ENCODE assay signal across 11 cellular contexts in the genomic region with DNA sequence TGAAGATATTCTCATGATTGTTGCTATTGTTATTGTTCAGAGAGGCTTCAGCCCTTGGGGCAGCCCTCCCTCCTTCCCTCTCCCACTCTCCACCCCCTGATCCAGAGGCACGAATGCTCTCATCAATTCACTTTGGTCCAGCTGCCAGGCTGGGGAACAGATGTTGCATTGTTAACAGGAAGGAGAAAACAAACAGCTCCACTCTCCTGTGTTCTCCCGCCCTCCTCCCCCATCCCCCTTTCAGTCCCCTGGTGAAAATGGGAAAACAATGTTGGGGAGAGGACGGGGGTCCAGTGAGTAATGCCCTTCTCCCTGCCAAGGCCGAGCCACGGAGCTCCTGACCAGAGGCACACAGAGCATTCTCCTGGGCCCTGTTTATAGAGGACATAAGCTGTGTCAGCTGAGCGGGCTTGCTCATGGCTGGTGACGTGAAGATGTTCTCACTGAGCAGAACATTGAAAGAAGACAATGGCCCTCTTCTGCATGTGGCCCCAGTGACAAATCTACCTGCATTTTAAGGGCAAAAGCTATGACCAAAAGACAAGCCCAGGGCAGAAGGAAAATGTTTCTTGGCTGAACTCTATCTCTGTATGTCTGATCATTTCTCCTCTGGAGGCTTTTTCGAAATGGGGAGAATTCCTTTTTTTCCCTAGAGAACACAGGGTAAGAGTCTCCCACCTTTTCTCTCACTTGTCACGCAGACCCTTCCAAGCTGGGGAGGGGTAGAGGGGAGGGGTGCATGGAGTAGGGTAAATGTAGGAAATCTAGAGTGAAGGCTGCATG.
DNase-seq lines count a peak whose midpoint lies in the region; ATAC-seq and TF ChIP-seq lines count a peak whose summit lies in the region.
"Had no signal": no experiment of that assay in that cellular context is flagged by ENCODE, and none has a peak within 500 bp of the region (broad histone marks: within the 10 kb centered on the region; RNA-seq: fewer than 3 reads in every experiment).

No MANE protein-coding gene starts in this region.

- in situ Hi-C loops in G401 (cut with HindIII; ENCODE audit: low sequenced_read_pairs) = no loop called here

- no peaks in the 10 kb centered on the region for H3K27me3 ChIP-seq in psoas muscle (ENCODE audit: insufficient read depth in 3 of 3, low read length in 2 of 3)
- H3K27me3 ChIP-seq: ascending aorta had no signal

- no peaks in the 10 kb centered on the region for H3K9me3 Mint-ChIP-seq in glutamatergic neuron (ENCODE audit: unreplicated experiment)
- H3K9me3 Mint-ChIP-seq in natural killer cell treated with Interleukin-12 subunit alpha and Interleukin-12 subunit beta and Interleukin-15 and Interleukin-18, amount 100 ng/mL, for 72 hours = no peaks in the 10 kb centered on the region
- H3K9me3 Mint-ChIP-seq: activated CD4-positive, alpha-beta memory T cell treated with anti-CD3 and anti-CD28 coated beads, Interleukin-2, amount 10 ng/mL, durations not matched to agents 7 days and 5 days had no signal

- intact Hi-C loops in psoas muscle (cut with DNase I) = no loop called here

- H3K4me3 ChIP-seq in psoas muscle = no peak overlapping the region
- H3K4me3 ChIP-seq: ascending aorta had no signal

- ATAC-seq in psoas muscle (peak in 3 of 4 donors; percentile 54 to 68 (median 56)), GM21423 (IDR thresholded peaks at IDR 0.05; ENCODE audit: unreplicated experiment) (no peak), HG02678 (IDR thresholded peaks at IDR 0.05; ENCODE audit: unreplicated experiment) (no peak)
- ATAC-seq in natural killer cell treated with Interleukin-12 subunit alpha and Interleukin-12 subunit beta and Interleukin-15 and Interleukin-18, amount 100 ng/mL, for 72 hours = no peak
- ATAC-seq: naive thymus-derived CD4-positive, alpha-beta T cell had no signal

- H3K4me3 Mint-ChIP-seq in glutamatergic neuron (ENCODE audit: unreplicated experiment) = no peak overlapping the region
- H3K4me3 Mint-ChIP-seq in natural killer cell treated with Interleukin-12 subunit alpha and Interleukin-12 subunit beta and Interleukin-15 and Interleukin-18, amount 100 ng/mL, for 72 hours = no peak overlapping the region
- H3K4me3 Mint-ChIP-seq: activated CD4-positive, alpha-beta memory T cell treated with anti-CD3 and anti-CD28 coated beads, Interleukin-2, amount 10 ng/mL, durations not matched to agents 7 days and 5 days; naive thymus-derived CD4-positive, alpha-beta T cell had no signal

- H3K36me3 Mint-ChIP-seq in glutamatergic neuron (ENCODE audit: unreplicated experiment) = no peaks in the 10 kb centered on the region
- H3K36me3 Mint-ChIP-seq in natural killer cell treated with Interleukin-12 subunit alpha and Interleukin-12 subunit beta and Interleukin-15 and Interleukin-18, amount 100 ng/mL, for 72 hours = no peaks in the 10 kb centered on the region
- H3K36me3 Mint-ChIP-seq: naive thymus-derived CD4-positive, alpha-beta T cell had no signal

- DNase-seq in LHCN-M2 (ENCODE audit: low read depth) (peak; percentile 53), NCI-H774 (lab: John Stamatoyannopoulos, UW) (peak; percentile 34), glutamatergic neuron (peak; percentile 79), psoas muscle (peak; percentile 21 to 70), G401 (ENCODE audit: low spot score) (no peak)
- no peak for DNase-seq in natural killer cell treated with Interleukin-12 subunit alpha and Interleukin-12 subunit beta and Interleukin-15 and Interleukin-18, amount 100 ng/mL, for 72 hours (ENCODE audit: low spot score)
- DNase-seq: activated CD4-positive, alpha-beta memory T cell treated with anti-CD3 and anti-CD28 coated beads, Interleukin-2, amount 10 ng/mL, durations not matched to agents 7 days and 5 days; naive thymus-derived CD4-positive, alpha-beta T cell had no signal

- H3K36me3 ChIP-seq in psoas muscle (ENCODE audit: insufficient read depth in 1 of 2, low read depth in 1 of 2) = no peaks in the 10 kb centered on the region
- H3K36me3 ChIP-seq: ascending aorta had no signal

- no peaks in the 10 kb centered on the region for H3K4me1 ChIP-seq in psoas muscle
- H3K4me1 ChIP-seq: ascending aorta had no signal

- H3K27me3 Mint-ChIP-seq in glutamatergic neuron (ENCODE audit: unreplicated experiment) = no peaks in the 10 kb centered on the region
- peaks cover 0 to 5% of the 10 kb centered on the region in 2 donors for H3K27me3 Mint-ChIP-seq in natural killer cell treated with Interleukin-12 subunit alpha and Interleukin-12 subunit beta and Interleukin-15 and Interleukin-18, amount 100 ng/mL, for 72 hours
- H3K27me3 Mint-ChIP-seq: naive thymus-derived CD4-positive, alpha-beta T cell had no signal

- H3K27ac ChIP-seq in psoas muscle = no peak overlapping the region
- H3K27ac ChIP-seq: ascending aorta had no signal

- H3K27ac Mint-ChIP-seq in glutamatergic neuron (ENCODE audit: unreplicated experiment) = no peak overlapping the region
- no peak overlapping the region for H3K27ac Mint-ChIP-seq in natural killer cell treated with Interleukin-12 subunit alpha and Interleukin-12 subunit beta and Interleukin-15 and Interleukin-18, amount 100 ng/mL, for 72 hours
- H3K27ac Mint-ChIP-seq: activated CD4-positive, alpha-beta memory T cell treated with anti-CD3 and anti-CD28 coated beads, Interleukin-2, amount 10 ng/mL, durations not matched to agents 7 days and 5 days; naive thymus-derived CD4-positive, alpha-beta T cell had no signal

- H3K4me1 Mint-ChIP-seq in glutamatergic neuron (ENCODE audit: low read depth, unreplicated experiment) = peaks cover 6% of the 10 kb centered on the region
- peaks cover 0 to 3% of the 10 kb centered on the region in 2 donors for H3K4me1 Mint-ChIP-seq in natural killer cell treated with Interleukin-12 subunit alpha and Interleukin-12 subunit beta and Interleukin-15 and Interleukin-18, amount 100 ng/mL, for 72 hours (ENCODE audit: low read depth in 2 of 2)

- H3K9me3 ChIP-seq in psoas muscle = no peaks in the 10 kb centered on the region
- H3K9me3 ChIP-seq: ascending aorta had no signal

- WGBS in psoas muscle, 3 donors = 44 to 59% (median 50%) methylated on average over 9 of the region's 9 CpGs

- TF ChIP-seq CTCF in glutamatergic neuron (IDR thresholded peaks at IDR 0.05; ENCODE audit: partially characterized antibody, unreplicated experiment) = no peak
- no peak for TF ChIP-seq CTCF in psoas muscle (IDR thresholded peaks at IDR 0.05)

Comparison
In these comparisons a context has a peak if more than half of its experiments do, and no peak if none do; other contexts are left out.
1. DNase-seq: peak in LHCN-M2 (single experiment), NCI-H774 (single experiment), glutamatergic neuron (single experiment) and psoas muscle (2 of 2); none in natural killer cell treated with Interleukin-12 subunit alpha and Interleukin-12 subunit beta and Interleukin-15 and Interleukin-18, amount 100 ng/mL, for 72 hours (single experiment) and G401 (single experiment).
2. ATAC-seq: peak in psoas muscle (3 of 4); none in natural killer cell treated with Interleukin-12 subunit alpha and Interleukin-12 subunit beta and Interleukin-15 and Interleukin-18, amount 100 ng/mL, for 72 hours (0 of 2), GM21423 (single experiment) and HG02678 (single experiment).